ENCODE assay signal across 12 cellular contexts in genomic region chr5:150035139-150035893, GRCh38. TPM values are rescaled to one million over a fixed set of nuclear protein-coding genes. Genes with fewer than 3 reads are reported as not detected.
A peak's percentile ranks its signal among the peaks of the same experiment; 100 is the strongest.
DNase-seq lines count a peak whose midpoint lies in the region; ATAC-seq lines count a peak whose summit lies in the region.
"Had no signal": no experiment of that assay in that cellular context is flagged by ENCODE, and none has a peak within 500 bp of the region (broad histone marks: within the 10 kb centered on the region; RNA-seq: fewer than 3 reads in every experiment).

No MANE protein-coding gene starts in this region.

- H3K27ac Mint-ChIP-seq in stimulated activated naive CD8-positive, alpha-beta T cell treated with anti-CD3 and anti-CD28 coated beads, Interleukin-15, amount 100 ng/mL, for 72 hours, result peak overlapping the region in 1 of 2 donors; percentile 45
- H3K27ac Mint-ChIP-seq in activated naive CD8-positive, alpha-beta T cell treated with anti-CD3 and anti-CD28 coated beads for 36 hours, result no peak overlapping the region
- H3K27ac Mint-ChIP-seq: GM23338 had no signal

- no peak overlapping the region for H3K4me3 ChIP-seq in right cardiac atrium (ENCODE audit: low read length)
- H3K4me3 ChIP-seq: GM23338 had no signal

- no peaks in the 10 kb centered on the region for H3K4me1 Mint-ChIP-seq in stimulated activated naive CD8-positive, alpha-beta T cell treated with anti-CD3 and anti-CD28 coated beads, Interleukin-15, amount 100 ng/mL, for 72 hours
- H3K4me1 Mint-ChIP-seq in activated naive CD8-positive, alpha-beta T cell treated with anti-CD3 and anti-CD28 coated beads for 36 hours, result peaks cover 4% of the 10 kb centered on the region
- H3K4me1 Mint-ChIP-seq: GM23338 had no signal

- H3K36me3 Mint-ChIP-seq in activated naive CD8-positive, alpha-beta T cell treated with anti-CD3 and anti-CD28 coated beads for 36 hours, result peaks cover 27% of the 10 kb centered on the region

- no peaks in the 10 kb centered on the region for H3K27me3 Mint-ChIP-seq in stimulated activated naive CD8-positive, alpha-beta T cell treated with anti-CD3 and anti-CD28 coated beads, Interleukin-15, amount 100 ng/mL, for 72 hours
- no peaks in the 10 kb centered on the region for H3K27me3 Mint-ChIP-seq in activated naive CD8-positive, alpha-beta T cell treated with anti-CD3 and anti-CD28 coated beads for 36 hours

- no peaks in the 10 kb centered on the region for H3K27me3 ChIP-seq in right cardiac atrium (ENCODE audit: control insufficient read depth, insufficient read depth)
- H3K27me3 ChIP-seq: BE2C had no signal

- H3K4me3 Mint-ChIP-seq in stimulated activated naive CD8-positive, alpha-beta T cell treated with anti-CD3 and anti-CD28 coated beads, Interleukin-15, amount 100 ng/mL, for 72 hours, result no peak overlapping the region
- no peak overlapping the region for H3K4me3 Mint-ChIP-seq in activated naive CD8-positive, alpha-beta T cell treated with anti-CD3 and anti-CD28 coated beads for 36 hours
- H3K4me3 Mint-ChIP-seq: GM23338 had no signal

- ATAC-seq in stimulated activated naive CD8-positive, alpha-beta T cell treated with anti-CD3 and anti-CD28 coated beads, Interleukin-15, Interleukin-2, amounts not matched to agents 100 U/mL and 50 U/mL, for 24 hours, result peak; percentile 49
- ATAC-seq in stimulated activated naive CD8-positive, alpha-beta T cell treated with anti-CD3 and anti-CD28 coated beads, Interleukin-15, amount 100 ng/mL, for 72 hours, result no peak
- ATAC-seq in HG02938 (IDR thresholded peaks at IDR 0.05; ENCODE audit: unreplicated experiment) (peak; percentile 89), right cardiac atrium (no peak)
- ATAC-seq: activated CD4-positive, CD25-positive, alpha-beta regulatory T cell treated with anti-CD3 and anti-CD28 coated beads, Interleukin-2, amount 50 U/mL, for 24 hours; GM23338 had no signal

- intact Hi-C loops in right cardiac atrium (cut with DNase I), result loop anchor here in 1 of 4 donors (10.0 kb wide), 1 partner anchor 189 kb away; no protein-coding TSS in a partner anchor

- no peaks in the 10 kb centered on the region for H3K4me1 ChIP-seq in right cardiac atrium (ENCODE audit: control insufficient read depth, insufficient read depth, low read length)
- H3K4me1 ChIP-seq: BE2C had no signal

- no peak overlapping the region for H3K27ac ChIP-seq in right cardiac atrium (ENCODE audit: low read length)

- no peak for DNase-seq in stimulated activated naive CD8-positive, alpha-beta T cell treated with anti-CD3 and anti-CD28 coated beads, Interleukin-15, Interleukin-2, amounts not matched to agents 100 U/mL and 50 U/mL, for 24 hours
- no peak for DNase-seq in stimulated activated naive CD8-positive, alpha-beta T cell treated with anti-CD3 and anti-CD28 coated beads, Interleukin-15, amount 100 ng/mL, for 72 hours
- DNase-seq in NOMO-1 treated with dmso at 0.1 percent for 144 hours (lab: John Stamatoyannopoulos, UW; ENCODE audit: unreplicated experiment) (peak; percentile 41), HCEC 1CT (no peak), NCI-H1105 (lab: John Stamatoyannopoulos, UW) (no peak), right cardiac atrium (no peak)
- no peak for DNase-seq in activated naive CD8-positive, alpha-beta T cell treated with anti-CD3 and anti-CD28 coated beads for 36 hours
- DNase-seq: BE2C, glutamatergic neuron had no signal

- H3K9me3 Mint-ChIP-seq in stimulated activated naive CD8-positive, alpha-beta T cell treated with anti-CD3 and anti-CD28 coated beads, Interleukin-15, amount 100 ng/mL, for 72 hours, result no peaks in the 10 kb centered on the region
- no peaks in the 10 kb centered on the region for H3K9me3 Mint-ChIP-seq in activated naive CD8-positive, alpha-beta T cell treated with anti-CD3 and anti-CD28 coated beads for 36 hours
- H3K9me3 Mint-ChIP-seq: GM23338 had no signal

- no peaks in the 10 kb centered on the region for H3K9me3 ChIP-seq in right cardiac atrium (ENCODE audit: control insufficient read depth, low read length)
- H3K9me3 ChIP-seq: BE2C had no signal

- 83% methylated on average over 7 of the region's 7 CpGs for WGBS in right cardiac atrium

RNA-seq across cellular contexts. Expression of gene HMGXB3, which starts 34.8 kb away (rescaled TPM):
- 10 to 100 TPM; 36.7 to 38.3 TPM for total RNA-seq in activated naive CD8-positive, alpha-beta T cell treated with anti-CD3 and anti-CD28 coated beads for 36 hours
- 10 to 100 TPM; 14.2 to 19.6 (median 14.9) TPM for total RNA-seq in right cardiac atrium
- 9.3 TPM for polyA plus RNA-seq in right cardiac atrium

RNA-seq across cellular contexts. Expression of gene TIGD6, which starts 34.9 kb away (rescaled TPM):
- total RNA-seq in activated naive CD8-positive, alpha-beta T cell treated with anti-CD3 and anti-CD28 coated beads for 36 hours, result 1 to 10 TPM; 1.7 to 1.9 TPM
- total RNA-seq in right cardiac atrium, result 1 to 10 TPM; 2.9 to 3.2 (median 3.2) TPM
- 3.2 TPM for polyA plus RNA-seq in right cardiac atrium

RNA-seq across cellular contexts. Expression of gene CSF1R, which starts 51.0 kb away (rescaled TPM):
- total RNA-seq in activated naive CD8-positive, alpha-beta T cell treated with anti-CD3 and anti-CD28 coated beads for 36 hours, result not detected
- 10 to 100 TPM; 16.5 to 31.6 (median 24.8) TPM for total RNA-seq in right cardiac atrium
- polyA plus RNA-seq in right cardiac atrium, result 4.5 TPM
- total RNA-seq: GM23338 had no signal

Comparison
In these comparisons a context has a peak if more than half of its experiments do, and no peak if none do; other contexts are left out.
1. ATAC-seq: peak in stimulated activated naive CD8-positive, alpha-beta T cell treated with anti-CD3 and anti-CD28 coated beads, Interleukin-15, Interleukin-2, amounts not matched to agents 100 U/mL and 50 U/mL, for 24 hours (single experiment) and HG02938 (single experiment); none in stimulated activated naive CD8-positive, alpha-beta T cell treated with anti-CD3 and anti-CD28 coated beads, Interleukin-15, amount 100 ng/mL, for 72 hours (single experiment) and right cardiac atrium (0 of 2).
2. RNA of gene CSF1R, which starts 51.0 kb away (total RNA-seq): 16.5 to 31.6 TPM in right cardiac atrium; not detected in activated naive CD8-positive, alpha-beta T cell treated with anti-CD3 and anti-CD28 coated beads for 36 hours; every median in the first group is over 10 times any median in the second.